In genomic region chr2:238169021-238169707, GRCh38 we compare ENCODE assay signal across 9 cellular contexts. TPM values are rescaled to one million over a fixed set of nuclear protein-coding genes. Genes with fewer than 3 reads are reported as not detected.
DNase-seq lines count a peak whose midpoint lies in the region; ATAC-seq and TF ChIP-seq lines count a peak whose summit lies in the region.
"Had no signal": no experiment of that assay in that cellular context is flagged by ENCODE, and none has a peak within 500 bp of the region (broad histone marks: within the 10 kb centered on the region; RNA-seq: fewer than 3 reads in every experiment).

No MANE protein-coding gene starts in this region.

- no peaks in the 10 kb centered on the region for H3K4me1 Mint-ChIP-seq in activated CD8-positive, alpha-beta T cell treated with anti-CD3 and anti-CD28 coated beads, Interleukin-2, amount 10 ng/mL, durations not matched to agents 7 days and 5 days (ENCODE audit: low read depth)

- no peak overlapping the region for H3K9ac ChIP-seq in OCI-LY3 (ENCODE audit: low read length)

- H3K4me3 ChIP-seq in AG10803 (ENCODE audit: low read length) (peak overlapping the region; percentile 39), OCI-LY3 (ENCODE audit: low read length) (no peak overlapping the region), dorsolateral prefrontal cortex (no peak overlapping the region), muscle layer of duodenum (ENCODE audit: low read depth in 1 of 2, low read length in 2 of 2) (no peak overlapping the region)

- H3K4me2 ChIP-seq in OCI-LY3 (ENCODE audit: low read length): no peak overlapping the region

- H3K27ac ChIP-seq in OCI-LY3 (ENCODE audit: low read length): peak overlapping the region; percentile 16; the same call in 1 of the 2 replicates
- H3K27ac ChIP-seq in dorsolateral prefrontal cortex: peak overlapping the region in 54 of 59 donors; percentile 23 to 84 (median 68)
- H3K27ac ChIP-seq in muscle layer of duodenum (ENCODE audit: low read length): peak overlapping the region; percentile 18

- ATAC-seq in GM21381 (IDR thresholded peaks at IDR 0.05; ENCODE audit: unreplicated experiment): no peak
- ATAC-seq in activated CD8-positive, alpha-beta T cell treated with anti-CD3 and anti-CD28 coated beads, Interleukin-2, amount 10 ng/mL, durations not matched to agents 7 days and 5 days: no peak

- no peaks in the 10 kb centered on the region for H3K9me3 ChIP-seq in OCI-LY3 (ENCODE audit: insufficient read depth, low read length)
- no peaks in the 10 kb centered on the region for H3K9me3 ChIP-seq in muscle layer of duodenum (ENCODE audit: control insufficient read depth in 1 of 2, low read length in 2 of 2)

- H3K27me3 ChIP-seq in OCI-LY3 (ENCODE audit: low read depth, low read length) (no peaks in the 10 kb centered on the region), dorsolateral prefrontal cortex (peaks cover 0 to 5% (median 0%) of the 10 kb centered on the region in 45 donors), muscle layer of duodenum (ENCODE audit: low read depth, low read length) (no peaks in the 10 kb centered on the region)

- peak; percentile 94 for DNase-seq in AG10803 (ENCODE audit: low read depth)
- DNase-seq in dorsolateral prefrontal cortex: no peak
- no peak for DNase-seq in MV-4-11 (lab: John Stamatoyannopoulos, UW)
- no peak for DNase-seq in nucleus accumbens (lab: John Stamatoyannopoulos, UW)
- no peak for DNase-seq in activated CD8-positive, alpha-beta T cell treated with anti-CD3 and anti-CD28 coated beads, Interleukin-2, amount 10 ng/mL, durations not matched to agents 7 days and 5 days
- DNase-seq: stimulated activated CD4-positive, alpha-beta T cell treated with anti-CD3 and anti-CD28 coated beads, Interleukin-12 subunit alpha, Interleukin-12 subunit beta, amount 100 ng/mL, for 4 hours had no signal

- no peaks in the 10 kb centered on the region for H3K9me3 Mint-ChIP-seq in activated CD8-positive, alpha-beta T cell treated with anti-CD3 and anti-CD28 coated beads, Interleukin-2, amount 10 ng/mL, durations not matched to agents 7 days and 5 days (ENCODE audit: insufficient read depth)

- H3K27me3 Mint-ChIP-seq in activated CD8-positive, alpha-beta T cell treated with anti-CD3 and anti-CD28 coated beads, Interleukin-2, amount 10 ng/mL, durations not matched to agents 7 days and 5 days (ENCODE audit: low read depth): peaks cover 9% of the 10 kb centered on the region

- no peak overlapping the region for H3K27ac Mint-ChIP-seq in activated CD8-positive, alpha-beta T cell treated with anti-CD3 and anti-CD28 coated beads, Interleukin-2, amount 10 ng/mL, durations not matched to agents 7 days and 5 days

- intact Hi-C loops in dorsolateral prefrontal cortex (cut with DNase I): loop anchor here in 1 of 2 donors (10.0 kb wide), 1 partner anchor 76 kb away; the partner anchor contains the start of gene HES6

- H4K20me1 ChIP-seq in OCI-LY3 (ENCODE audit: insufficient read depth, low read length): no peaks in the 10 kb centered on the region

- H2AFZ ChIP-seq in OCI-LY3 (ENCODE audit: low read depth, low read length): no peak overlapping the region

- POLR2A ChIA-PET in activated CD8-positive, alpha-beta T cell treated with anti-CD3 and anti-CD28 coated beads, Interleukin-2, amount 10 ng/mL, durations not matched to agents 7 days and 5 days (lab: Charles Lee): no interaction called here

- peaks cover 15% of the 10 kb centered on the region for H3K36me3 ChIP-seq in OCI-LY3 (replicated peaks; ENCODE audit: low read depth, low read length)
- peaks cover 37 to 55% of the 10 kb centered on the region in 2 donors for H3K36me3 ChIP-seq in muscle layer of duodenum (ENCODE audit: control insufficient read depth in 1 of 2, insufficient read depth in 2 of 2, low read length in 2 of 2)

- CTCF ChIA-PET in activated CD8-positive, alpha-beta T cell treated with anti-CD3 and anti-CD28 coated beads, Interleukin-2, amount 10 ng/mL, durations not matched to agents 7 days and 5 days (lab: Charles Lee): interaction anchor here (0.8 to 1.3 kb wide), 2 partner anchors 8 to 94 kb away, joined by 3 to 4 read pairs; no protein-coding TSS in a partner anchor

- no peak for TF ChIP-seq CTCF in AG10803 (conservative IDR thresholded peaks at IDR 0.05; ENCODE audit: low read length)
- no peak for TF ChIP-seq CTCF in OCI-LY3 (IDR thresholded peaks at IDR 0.05; ENCODE audit: low read depth, low read length)
- TF ChIP-seq CTCF in dorsolateral prefrontal cortex (IDR thresholded peaks at IDR 0.05 in 54 of 56, conservative IDR thresholded peaks at IDR 0.05 in 2 of 56; ENCODE audit: low read depth in 1 of 56, partially characterized antibody in 56 of 56): no peak

- peaks cover 3% of the 10 kb centered on the region; the same call in 1 of the 2 replicates for H3K4me1 ChIP-seq in OCI-LY3 (ENCODE audit: low read length)
- peaks cover 4 to 18% of the 10 kb centered on the region in 2 donors for H3K4me1 ChIP-seq in muscle layer of duodenum (ENCODE audit: control insufficient read depth in 1 of 2, insufficient read depth in 2 of 2, low read length in 2 of 2)

- H3K4me3 Mint-ChIP-seq in activated CD8-positive, alpha-beta T cell treated with anti-CD3 and anti-CD28 coated beads, Interleukin-2, amount 10 ng/mL, durations not matched to agents 7 days and 5 days: no peak overlapping the region

- H3K36me3 Mint-ChIP-seq in activated CD8-positive, alpha-beta T cell treated with anti-CD3 and anti-CD28 coated beads, Interleukin-2, amount 10 ng/mL, durations not matched to agents 7 days and 5 days (ENCODE audit: low read depth): peaks cover 26% of the 10 kb centered on the region

- no peaks in the 10 kb centered on the region for H3K79me2 ChIP-seq in OCI-LY3 (ENCODE audit: low read length)

RNA-seq across cellular contexts. Expression of gene ERFE, which starts 10.4 kb away (rescaled TPM):
- total RNA-seq in dorsolateral prefrontal cortex: 1 to 10 TPM in 108 of 120 experiments, under 1 TPM in 12; 0.35 to 6.8 (median 2.2) TPM
- under 1 TPM; 0.37 to 0.50 TPM for total RNA-seq in activated CD8-positive, alpha-beta T cell treated with anti-CD3 and anti-CD28 coated beads, Interleukin-2, amount 10 ng/mL, durations not matched to agents 7 days and 5 days

RNA-seq across cellular contexts. Expression of gene KLHL30, which starts 30.7 kb away (rescaled TPM):
- 1 to 10 TPM in 4 of 120 experiments, under 1 TPM in 69, not detected in 47; 0.10 to 1.5 (median 0.24) TPM for total RNA-seq in dorsolateral prefrontal cortex
- total RNA-seq in activated CD8-positive, alpha-beta T cell treated with anti-CD3 and anti-CD28 coated beads, Interleukin-2, amount 10 ng/mL, durations not matched to agents 7 days and 5 days: not detected

RNA-seq across cellular contexts. Expression of gene ILKAP, which starts 34.3 kb away (rescaled TPM):
- total RNA-seq in dorsolateral prefrontal cortex: 10 to 100 TPM; 44.0 to 90.8 (median 62.7) TPM
- 10 to 100 TPM; 58.3 to 62.7 TPM for total RNA-seq in activated CD8-positive, alpha-beta T cell treated with anti-CD3 and anti-CD28 coated beads, Interleukin-2, amount 10 ng/mL, durations not matched to agents 7 days and 5 days

Comparison
In these comparisons a context has a peak if more than half of its experiments do, and no peak if none do; other contexts are left out.
1. H3K27ac ChIP-seq: peak in every context shown above with its lines; median percentile 68 in dorsolateral prefrontal cortex; 18 in muscle layer of duodenum; 16 in OCI-LY3.